Comparison of ENCODE assay signal across 8 cellular contexts in the genomic region with DNA sequence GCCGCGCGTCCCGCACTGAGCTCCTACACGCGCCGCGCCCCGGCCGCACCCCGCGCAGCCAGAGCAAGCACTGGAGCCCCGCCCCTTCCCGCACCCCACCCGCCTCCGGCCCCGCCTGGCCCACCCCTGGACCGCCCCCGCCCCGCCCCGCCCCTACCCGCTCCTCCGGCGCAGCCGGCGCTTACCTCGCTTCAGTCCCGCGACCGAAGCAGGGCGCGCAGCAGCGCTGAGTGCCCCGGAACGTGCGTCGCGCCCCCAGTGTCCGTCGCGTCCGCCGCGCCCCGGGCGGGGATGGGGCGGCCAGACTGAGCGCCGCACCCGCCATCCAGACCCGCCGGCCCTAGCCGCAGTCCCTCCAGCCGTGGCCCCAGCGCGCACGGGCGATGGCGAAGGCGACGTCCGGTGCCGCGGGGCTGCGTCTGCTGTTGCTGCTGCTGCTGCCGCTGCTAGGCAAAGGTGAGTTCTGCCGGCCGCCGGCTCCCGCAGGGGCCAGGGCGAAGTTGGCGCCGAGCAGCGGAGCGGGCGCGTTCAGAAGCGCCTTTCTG. TPM values are rescaled to one million over a fixed set of nuclear protein-coding genes. Genes with fewer than 3 reads are reported as not detected.
DNase-seq lines count a peak whose midpoint lies in the region; ATAC-seq and TF ChIP-seq lines count a peak whose summit lies in the region.

Gene RET (plus strand): TSS at position 194 of the 545 bp plus-strand sequence. CDS start 190 bp downstream, at position 384.

- TF ChIP-seq CTCF in mucosa of descending colon (IDR thresholded peaks at IDR 0.05), result no peak

- DNase-seq in ELF-1 (ENCODE audit: low read depth, low spot score) (peak; percentile 50), NCI-H2196 treated with DMSO at 0.1 percent for 48 hours (lab: John Stamatoyannopoulos, UW; ENCODE audit: unreplicated experiment) (peak; percentile 20), ecto neural progenitor cell (ENCODE audit: low spot score) (peak; percentile 77), mucosa of descending colon (peak; percentile 50 to 70 (median 56)), DMS114 treated with DMSO at 0.1 percent for 48 hours (lab: John Stamatoyannopoulos, UW; ENCODE audit: unreplicated experiment) (no peak), NCI-H1436 (lab: John Stamatoyannopoulos, UW) (no peak), GF-D8 (lab: John Stamatoyannopoulos, UW) (no peak)

- intact Hi-C loops in mucosa of descending colon (cut with DNase I, micrococcal nuclease), result no loop called here

- H3K4me3 ChIP-seq in mucosa of descending colon, result no peak within 1 kb of the TSS

- no peaks in the 10 kb centered on the region for H3K9me3 ChIP-seq in mucosa of descending colon

- H3K4me1 ChIP-seq in mucosa of descending colon (ENCODE audit: low read depth), result peaks cover 7% of the 10 kb centered on the region

- H3K36me3 ChIP-seq in mucosa of descending colon (ENCODE audit: low read depth), result no peaks in the 10 kb centered on the region

- peak; percentile 68 for ATAC-seq in mucosa of descending colon
- ATAC-seq in HG03342 (IDR thresholded peaks at IDR 0.05; ENCODE audit: unreplicated experiment), result no peak

RNA-seq across cellular contexts. Expression of gene RET, which starts in this region (rescaled TPM):
- 10 to 100 TPM in 1 of 3 donors, 1 to 10 TPM in 1, under 1 TPM in 1; 0.84 to 13.5 (median 1.6) TPM for total RNA-seq in mucosa of descending colon

Comparison
In these comparisons a context has a peak if more than half of its experiments do, and no peak if none do; other contexts are left out.
1. DNase-seq: peak in ELF-1 (single experiment), NCI-H2196 treated with DMSO at 0.1 percent for 48 hours (single experiment), ecto neural progenitor cell (single experiment) and mucosa of descending colon (3 of 3); none in DMS114 treated with DMSO at 0.1 percent for 48 hours (single experiment), NCI-H1436 (single experiment) and GF-D8 (single experiment).